Comparison of ENCODE assay signal across 7 cellular contexts in genomic region chr19:47387623-47388022, GRCh38. TPM values are rescaled to one million over a fixed set of nuclear protein-coding genes. Genes with fewer than 3 reads are reported as not detected.
"Had no signal": no experiment of that assay in that cellular context is flagged by ENCODE, and none has a peak within 500 bp of the region (broad histone marks: within the 10 kb centered on the region; RNA-seq: fewer than 3 reads in every experiment).

No MANE protein-coding gene starts in this region.

RNA-seq across cellular contexts. Expression of gene MEIS3, which starts 31.7 kb away (rescaled TPM):
- total RNA-seq: mononuclear cell had no signal
- polyA plus RNA-seq: immature natural killer cell had no signal

RNA-seq across cellular contexts. Expression of gene C5AR2, which starts 55.6 kb away (rescaled TPM):
- total RNA-seq: kidney epithelial cell, mesothelial cell of epicardium, myocyte had no signal
- polyA plus RNA-seq: hepatocyte, keratinocyte had no signal
